ENCODE assay signal across 21 cellular contexts in genomic region chr11:44583353-44583669, GRCh38.
"Had no signal": no experiment of that assay in that cellular context is flagged by ENCODE, and none has a peak within 500 bp of the region (broad histone marks: within the 10 kb centered on the region; RNA-seq: fewer than 3 reads in every experiment).

No MANE protein-coding gene starts in this region.

- H3K36me3 ChIP-seq: neural progenitor cell, pancreas had no signal

- ATAC-seq: activated CD8-positive, alpha-beta T cell treated with anti-CD3 and anti-CD28 coated beads, Interleukin-2, amount 10 ng/mL, durations not matched to agents 7 days and 5 days; activated T-cell treated with anti-CD3 and anti-CD28 coated beads, Interleukin-2, amount 50 U/mL, for 4 hours; left lobe of liver; mucosa of descending colon; naive thymus-derived CD4-positive, alpha-beta T cell; pancreas; sciatic nerve had no signal

- H3K27me3 ChIP-seq: neural progenitor cell, pancreas, SJSA1, tibial nerve had no signal

- H3K27ac Mint-ChIP-seq: activated naive CD8-positive, alpha-beta T cell; dendritic cell treated with granulocyte-macrophage colony-stimulating factor and Interleukin-4, amounts not matched to agents 40 ng/mL and 50 ng/mL, for 4 days had no signal

- H3K27me3 Mint-ChIP-seq: activated CD4-positive, alpha-beta T cell treated with anti-CD3 and anti-CD28 coated beads, Interleukin-2, amount 10 ng/mL, durations not matched to agents 7 days and 5 days; activated naive CD8-positive, alpha-beta T cell; naive thymus-derived CD4-positive, alpha-beta T cell had no signal

- H3K27ac ChIP-seq: neural progenitor cell, SJSA1, tibial nerve had no signal

- DNase-seq: activated CD4-positive, alpha-beta T cell treated with anti-CD3 and anti-CD28 coated beads, Interleukin-2, amount 10 ng/mL, durations not matched to agents 7 days and 5 days; activated CD4-positive, CD25-positive, alpha-beta regulatory T cell; activated CD8-positive, alpha-beta T cell treated with anti-CD3 and anti-CD28 coated beads, Interleukin-2, amount 10 ng/mL, durations not matched to agents 7 days and 5 days; activated gamma-delta T cell treated with Interleukin-2 at 50 U/mL for 16 hours; activated T-cell treated with anti-CD3 and anti-CD28 coated beads, Interleukin-2, amount 50 U/mL, for 4 hours; effector CD8-positive, alpha-beta T cell; hippocampal formation; mesenchymal stem cell; mucosa of descending colon; naive thymus-derived CD4-positive, alpha-beta T cell; pancreas; stimulated activated CD4-positive, alpha-beta T cell treated with anti-CD3 and anti-CD28 coated beads, Interleukin-4, amount 100 ng/mL, for 24 hours; stimulated activated naive CD4-positive, alpha-beta T cell had no signal

- H3K9me3 Mint-ChIP-seq: activated T-cell treated with anti-CD3 and anti-CD28 coated beads, Interleukin-2, amount 50 U/mL, for 4 hours had no signal

- H3K4me3 ChIP-seq: mucosa of descending colon, neural progenitor cell, pancreas, SJSA1, smooth muscle cell, tibial nerve had no signal

- H3K9me3 ChIP-seq: mucosa of descending colon, pancreas had no signal

- H3K4me1 ChIP-seq: SJSA1 had no signal

- H3K4me3 Mint-ChIP-seq: activated CD4-positive, alpha-beta T cell treated with anti-CD3 and anti-CD28 coated beads, Interleukin-2, amount 10 ng/mL, durations not matched to agents 7 days and 5 days; activated CD8-positive, alpha-beta T cell treated with anti-CD3 and anti-CD28 coated beads, Interleukin-2, amount 10 ng/mL, durations not matched to agents 7 days and 5 days; activated naive CD8-positive, alpha-beta T cell; activated T-cell treated with anti-CD3 and anti-CD28 coated beads, Interleukin-2, amount 50 U/mL, for 4 hours; dendritic cell treated with granulocyte-macrophage colony-stimulating factor and Interleukin-4, amounts not matched to agents 40 ng/mL and 50 ng/mL, for 4 days; naive thymus-derived CD4-positive, alpha-beta T cell had no signal
